ENCODE assay signal across 8 cellular contexts in the genomic region with DNA sequence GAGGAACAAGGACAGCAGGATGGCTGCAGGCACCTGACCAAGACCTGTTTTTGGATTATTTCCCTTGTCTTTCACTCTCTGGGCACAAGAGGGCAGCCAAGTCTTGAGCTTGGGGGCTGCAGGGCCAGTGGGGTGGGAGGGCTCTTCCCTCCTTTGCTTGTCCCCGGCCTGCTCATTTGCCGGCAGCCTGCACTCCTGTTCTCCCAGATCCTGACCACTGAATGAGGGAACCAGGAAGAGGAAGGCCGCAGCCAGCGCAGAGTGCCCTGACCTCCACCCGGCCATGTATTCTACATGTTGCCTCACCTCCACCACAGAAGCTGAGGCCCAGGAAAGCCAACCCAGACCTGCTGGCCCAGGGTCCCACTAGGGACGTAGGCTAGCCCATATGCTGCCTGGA. TPM values are rescaled to one million over a fixed set of nuclear protein-coding genes. Genes with fewer than 3 reads are reported as not detected.
DNase-seq lines count a peak whose midpoint lies in the region; ATAC-seq and TF ChIP-seq lines count a peak whose summit lies in the region.

No MANE protein-coding gene starts in this region.

- POLR2A ChIA-PET in activated CD4-positive, alpha-beta T cell treated with anti-CD3 and anti-CD28 coated beads for 36 hours (lab: Charles Lee), result no interaction called here

- H3K4me1 Mint-ChIP-seq in activated CD4-positive, alpha-beta T cell treated with anti-CD3 and anti-CD28 coated beads for 36 hours, result no peaks in the 10 kb centered on the region

- intact Hi-C loops in activated CD4-positive, alpha-beta T cell treated with anti-CD3 and anti-CD28 coated beads for 36 hours (cut with DNase I, micrococcal nuclease), result loop anchor here in 1 of 2 experiments (1.0 kb wide), 1 partner anchor 482 kb away; no protein-coding TSS in a partner anchor

- no peak for ATAC-seq in activated CD4-positive, alpha-beta T cell treated with anti-CD3 and anti-CD28 coated beads for 36 hours
- ATAC-seq in foreskin keratinocyte, result peak; percentile 41

- H3K27ac ChIP-seq in foreskin keratinocyte, result no peak overlapping the region
- H3K27ac ChIP-seq in coronary artery, result peak overlapping the region in 1 of 2 donors; percentile 75

- H3K4me3 ChIP-seq in coronary artery, result no peak overlapping the region

- TF ChIP-seq CTCF in foreskin keratinocyte (conservative IDR thresholded peaks at IDR 0.05) (peak; percentile 53), coronary artery (IDR thresholded peaks at IDR 0.05) (no peak)

- H3K4me1 ChIP-seq in foreskin keratinocyte, result no peaks in the 10 kb centered on the region

- no peaks in the 10 kb centered on the region for H3K36me3 Mint-ChIP-seq in activated CD4-positive, alpha-beta T cell treated with anti-CD3 and anti-CD28 coated beads for 36 hours (ENCODE audit: low read depth)

- CTCF ChIA-PET in activated CD4-positive, alpha-beta T cell treated with anti-CD3 and anti-CD28 coated beads for 36 hours (lab: Charles Lee), result interaction anchor here (0.6 to 1.3 kb wide), 4 partner anchors 18 to 387 kb away, joined by 3 to 4 read pairs (median 3); no protein-coding TSS in a partner anchor

- H3K27me3 Mint-ChIP-seq in activated CD4-positive, alpha-beta T cell treated with anti-CD3 and anti-CD28 coated beads for 36 hours, result peaks cover 15% of the 10 kb centered on the region

- peaks cover 4% of the 10 kb centered on the region for H3K27me3 ChIP-seq in foreskin keratinocyte

- peak; percentile 41 for DNase-seq in activated CD4-positive, alpha-beta T cell treated with anti-CD3 and anti-CD28 coated beads for 36 hours
- no peak for DNase-seq in activated CD4-positive, alpha-beta T cell treated with anti-CD3 and anti-CD28 coated beads for 1 hour
- DNase-seq in NCI-H1417 (lab: John Stamatoyannopoulos, UW) (peak; percentile 8 to 89 (median 79)), T1000 (lab: John Stamatoyannopoulos, UW) (peak; percentile 4), foreskin keratinocyte (no peak), retina (peak; percentile 82), coronary artery (ENCODE audit: low spot score) (no peak)
- DNase-seq in effector CD4-positive, alpha-beta T cell, result no peak

- H3K4me3 Mint-ChIP-seq in activated CD4-positive, alpha-beta T cell treated with anti-CD3 and anti-CD28 coated beads for 36 hours, result no peak overlapping the region

- no peaks in the 10 kb centered on the region for H3K9me3 Mint-ChIP-seq in activated CD4-positive, alpha-beta T cell treated with anti-CD3 and anti-CD28 coated beads for 36 hours (ENCODE audit: low read depth)

- no peak overlapping the region for H3K27ac Mint-ChIP-seq in activated CD4-positive, alpha-beta T cell treated with anti-CD3 and anti-CD28 coated beads for 36 hours

RNA-seq across cellular contexts. Expression of gene NNMT, which starts 15.5 kb away (rescaled TPM):
- not detected for total RNA-seq in activated CD4-positive, alpha-beta T cell treated with anti-CD3 and anti-CD28 coated beads for 36 hours
- not detected in 2 replicates for total RNA-seq in foreskin keratinocyte
- polyA plus RNA-seq in foreskin keratinocyte, result not detected in 2 replicates

Comparison
In these comparisons a context has a peak if more than half of its experiments do, and no peak if none do; other contexts are left out.
1. DNase-seq: peak in activated CD4-positive, alpha-beta T cell treated with anti-CD3 and anti-CD28 coated beads for 36 hours (single experiment), NCI-H1417 (3 of 3), T1000 (single experiment) and retina (single experiment); none in activated CD4-positive, alpha-beta T cell treated with anti-CD3 and anti-CD28 coated beads for 1 hour (single experiment), foreskin keratinocyte (0 of 2), coronary artery (single experiment) and effector CD4-positive, alpha-beta T cell (single experiment).